In the genomic region with DNA sequence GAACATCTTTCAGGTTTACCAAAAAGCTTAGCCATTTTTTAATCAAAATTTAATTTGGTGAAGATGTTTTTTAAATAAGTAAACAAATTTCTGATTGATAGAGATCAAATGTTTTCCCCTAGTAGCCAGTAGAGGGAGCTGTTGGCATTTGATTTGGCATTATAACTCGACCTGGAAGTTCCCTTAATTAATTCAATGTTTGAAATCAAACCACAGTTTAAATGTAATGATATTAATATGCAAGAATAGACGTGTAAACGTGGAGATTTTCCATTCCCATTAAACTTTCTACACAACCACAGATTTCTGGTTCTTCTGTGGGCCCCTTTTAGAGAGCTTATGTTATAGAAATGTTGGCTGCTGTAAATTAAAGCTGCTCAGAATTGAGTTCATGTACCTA, we compare ENCODE assay signal across 8 cellular contexts.
DNase-seq lines count a peak whose midpoint lies in the region; ATAC-seq, FAIRE-seq and TF ChIP-seq lines count a peak whose summit lies in the region.

No MANE protein-coding gene starts in this region.

- ATAC-seq in left lobe of liver (peak; percentile 69), HG02970 (IDR thresholded peaks at IDR 0.05; ENCODE audit: low FRiP score, unreplicated experiment) (no peak)

- H3K36me3 ChIP-seq in bronchial epithelial cell (ENCODE audit: control insufficient read depth, insufficient read depth, low read length): no peaks in the 10 kb centered on the region

- DNase-seq in AG09319 (ENCODE audit: extremely low read depth, low read depth): peak; percentile 23
- no peak for DNase-seq in GM19239 (ENCODE audit: insufficient read length, low spot score)
- DNase-seq in NCI-H460 (ENCODE audit: extremely low read depth, low read depth): peak; percentile 31
- peak; percentile 58 for DNase-seq in bronchial epithelial cell (ENCODE audit: low read depth)
- DNase-seq in left lobe of liver (ENCODE audit: low spot score): no peak
- DNase-seq in activated naive CD4-positive, alpha-beta T cell treated with anti-CD3 and anti-CD28 coated beads, Interleukin-2, amount 50 U/mL, for 16 hours: no peak
- no peak for DNase-seq in occipital lobe (lab: John Stamatoyannopoulos, UW)

- peak; percentile 56 for TF ChIP-seq CTCF in AG09319 (IDR thresholded peaks at IDR 0.05; ENCODE audit: low read depth, low read length)
- peak; percentile 44 for TF ChIP-seq CTCF in bronchial epithelial cell (IDR thresholded peaks at IDR 0.05; ENCODE audit: insufficient read depth, low read length, severe bottlenecking)

- peak; percentile 72 for FAIRE-seq in GM19239 (lab: Jason Lieb, UNC)
- no peak for FAIRE-seq in bronchial epithelial cell (lab: Jason Lieb, UNC)

- no peaks in the 10 kb centered on the region for H3K27me3 ChIP-seq in bronchial epithelial cell (ENCODE audit: control insufficient read depth, insufficient read depth, low read length)

- no peak overlapping the region for H3K4me3 ChIP-seq in bronchial epithelial cell (ENCODE audit: low read depth, low read length)

Comparison
In these comparisons a context has a peak if more than half of its experiments do, and no peak if none do; other contexts are left out.
1. DNase-seq: peak in AG09319 (single experiment), NCI-H460 (single experiment) and bronchial epithelial cell (single experiment); none in GM19239 (single experiment), left lobe of liver (single experiment), activated naive CD4-positive, alpha-beta T cell treated with anti-CD3 and anti-CD28 coated beads, Interleukin-2, amount 50 U/mL, for 16 hours (single experiment) and occipital lobe (single experiment).